ENCODE assay signal across 34 cellular contexts in genomic region chr11:38246451-38246850, GRCh38.
DNase-seq lines count a peak whose midpoint lies in the region; ATAC-seq, FAIRE-seq and TF ChIP-seq lines count a peak whose summit lies in the region.
"Had no signal": no experiment of that assay in that cellular context is flagged by ENCODE, and none has a peak within 500 bp of the region (broad histone marks: within the 10 kb centered on the region; RNA-seq: fewer than 3 reads in every experiment).

No MANE protein-coding gene starts in this region.

- intact Hi-C loops in HepG2 (cut with micrococcal nuclease; ENCODE audit: unreplicated experiment): no loop called here
- intact Hi-C loops in right lobe of liver (cut with DNase I): no loop called here
- intact Hi-C loops in IMR-90 (cut with micrococcal nuclease): no loop called here
- intact Hi-C loops in K562 (cut with micrococcal nuclease): no loop called here

- no peak overlapping the region for H3K18ac ChIP-seq in IMR-90 (ENCODE audit: low read depth, low read length)

- no peak overlapping the region for H4K5ac ChIP-seq in IMR-90 (ENCODE audit: low read depth, low read length)

- no peak overlapping the region for H3K14ac ChIP-seq in IMR-90 (replicated peaks; ENCODE audit: low read depth, low read length)

- TF ChIP-seq CTCF in HepG2 (CRISPR knock-in tag; IDR thresholded peaks at IDR 0.05) (no peak), right lobe of liver (IDR thresholded peaks at IDR 0.05) (no peak), A549 (IDR thresholded peaks at IDR 0.05) (no peak), IMR-90 (conservative IDR thresholded peaks at IDR 0.05; ENCODE audit: low read depth, low read length) (no peak), K562 (IDR thresholded peaks at IDR 0.05 in 2 of 3, conservative IDR thresholded peaks at IDR 0.05 in 1 of 3; ENCODE audit: insufficient read depth in 2 of 3, low read depth in 1 of 3, low read length in 3 of 3) (no peak)

- TF ChIP-seq RAD21 in HepG2 (CRISPR knock-in tag; IDR thresholded peaks at IDR 0.05) (no peak), A549 (conservative IDR thresholded peaks at IDR 0.05 in 1 of 2, IDR thresholded peaks at IDR 0.05 in 1 of 2) (no peak), IMR-90 (IDR thresholded peaks at IDR 0.05; ENCODE audit: low read length) (no peak), K562 (CRISPR knock-in tag; conservative IDR thresholded peaks at IDR 0.05 in 1 of 2, IDR thresholded peaks at IDR 0.05 in 1 of 2) (no peak)

- H3K79me2 ChIP-seq in HepG2 (ENCODE audit: insufficient read depth, low read length) (no peaks in the 10 kb centered on the region), K562 (ENCODE audit: control insufficient read depth, insufficient read depth, low read length) (no peaks in the 10 kb centered on the region)

- H3K9ac ChIP-seq in HepG2 (ENCODE audit: insufficient read depth, low read depth, low read length): no peak overlapping the region
- no peak overlapping the region for H3K9ac ChIP-seq in IMR-90 (ENCODE audit: low read depth, low read length)
- H3K9ac ChIP-seq in K562 (ENCODE audit: insufficient read depth in 1 of 2, low read depth in 2 of 2, low read length in 2 of 2): no peak overlapping the region
- H3K9ac ChIP-seq: BLaER1; BLaER1 treated with 17β-estradiol and CSF1 and Interleukin-3, amounts not matched to agents 10 nM and 100 nM had no signal

- H3K36me3 ChIP-seq in HepG2 (replicated peaks in 1 of 2; ENCODE audit: control insufficient read depth in 1 of 2, insufficient read depth in 2 of 2, low read length in 2 of 2): no peaks in the 10 kb centered on the region
- H3K36me3 ChIP-seq in right lobe of liver: no peaks in the 10 kb centered on the region
- H3K36me3 ChIP-seq in IMR-90 (ENCODE audit: control insufficient read depth, insufficient read depth, low read length): no peaks in the 10 kb centered on the region
- no peaks in the 10 kb centered on the region for H3K36me3 ChIP-seq in K562 (ENCODE audit: control insufficient read depth, insufficient read depth, low read length)
- H3K36me3 ChIP-seq: BE2C; BLaER1; BLaER1 treated with 17β-estradiol and CSF1 and Interleukin-3, amounts not matched to agents 10 nM and 100 nM had no signal

- H2AFZ ChIP-seq in HepG2 (ENCODE audit: low read length) (no peak overlapping the region), IMR-90 (replicated peaks; ENCODE audit: low read length, poor library complexity) (no peak overlapping the region), K562 (ENCODE audit: low read depth, low read length) (no peak overlapping the region)

- CTCF ChIA-PET in HepG2 (lab: Yijun Ruan, JAX; ENCODE audit: low intra/inter-chr PET ratio, low total read pairs) (no interaction called here), A549 (lab: Yijun Ruan, JAX) (no interaction called here), IMR-90 (lab: Yijun Ruan, JAX) (no interaction called here), K562 (lab: Yijun Ruan, JAX; ENCODE audit: low intra/inter-chr PET ratio) (no interaction called here)

- no peak overlapping the region for H4K91ac ChIP-seq in IMR-90 (ENCODE audit: insufficient read depth, low read depth, low read length)

- DNase-seq in HepG2 (ENCODE audit: low spot score) (no peak), right lobe of liver (no peak), A549 (ENCODE audit: low read depth in 1 of 2, low spot score in 1 of 2) (no peak), IMR-90 (no peak), K562 (ENCODE audit: extremely low read depth in 1 of 4, low spot score in 3 of 4) (no peak), NCI-H2171 (lab: John Stamatoyannopoulos, UW) (no peak), anterior cingulate cortex (lab: John Stamatoyannopoulos, UW) (no peak)
- DNase-seq: 8988T; ACHN; AML-193; BE2C; C1 segment of cervical spinal cord; Caco-2; Calu3; CD4-positive, alpha-beta memory T cell; CD4-positive, alpha-beta T cell; CD4-positive, CD25-positive, alpha-beta regulatory T cell; CD8-positive, alpha-beta memory T cell; CD8-positive, alpha-beta T cell; COR-L47; DMS 273 treated with DMSO at 0.1 percent for 48 hours; DMS153; DMS53; DMS79; DMS79 treated with DMSO at 0.1 percent for 48 hours; DND-41; EL had no signal

- no peak overlapping the region for H2BK5ac ChIP-seq in IMR-90 (ENCODE audit: low read depth, low read length, poor library complexity, severe bottlenecking)

- ATAC-seq in HepG2: no peak
- no peak for ATAC-seq in right lobe of liver
- ATAC-seq in A549: no peak
- no peak for ATAC-seq in IMR-90 (ENCODE audit: low read depth)
- no peak for ATAC-seq in K562
- ATAC-seq in HG03460 (IDR thresholded peaks at IDR 0.05; ENCODE audit: unreplicated experiment): no peak
- ATAC-seq: CD8-positive, alpha-beta T cell had no signal

- H3K79me1 ChIP-seq in IMR-90 (ENCODE audit: low read depth in 1 of 2, low read length in 2 of 2): no peaks in the 10 kb centered on the region

- no peak overlapping the region for H2BK120ac ChIP-seq in IMR-90 (ENCODE audit: low read depth, low read length)

- no peak overlapping the region for H3K56ac ChIP-seq in IMR-90 (ENCODE audit: extremely low read depth, insufficient read depth, low read length)

- dilution Hi-C loops in IMR-90 (cut with HindIII; ENCODE audit: low sequenced_read_pairs, unreplicated experiment): no loop called here

- H2BK15ac ChIP-seq in IMR-90 (ENCODE audit: low read depth, low read length): no peak overlapping the region

- no peak overlapping the region for H3K27ac ChIP-seq in HepG2 (ENCODE audit: extremely low read length, insufficient read depth, low read length)
- no peak overlapping the region for H3K27ac ChIP-seq in right lobe of liver
- no peak overlapping the region for H3K27ac ChIP-seq in A549
- H3K27ac ChIP-seq in IMR-90 (ENCODE audit: insufficient read depth, low read length): no peak overlapping the region
- H3K27ac ChIP-seq in K562 (ENCODE audit: extremely low read depth, low read depth, low read length): no peak overlapping the region
- H3K27ac ChIP-seq: 22Rv1; BLaER1; BLaER1 treated with 17β-estradiol and CSF1 and Interleukin-3, amounts not matched to agents 10 nM and 100 nM; C4-2B had no signal

- no peak overlapping the region for H4K8ac ChIP-seq in IMR-90 (ENCODE audit: low read depth in 2 of 2, low read length in 2 of 2)

- TF ChIP-seq POLR2A in HepG2 (IDR thresholded peaks at IDR 0.05; ENCODE audit: insufficient read depth in 1 of 2, low read depth in 2 of 2, low read length in 2 of 2) (no peak), right lobe of liver (IDR thresholded peaks at IDR 0.05) (no peak), A549 (IDR thresholded peaks at IDR 0.05; ENCODE audit: low read length) (no peak), IMR-90 (IDR thresholded peaks at IDR 0.05; ENCODE audit: low read depth, low read length) (no peak), K562 (conservative IDR thresholded peaks at IDR 0.05) (no peak)

- POLR2A ChIA-PET in HepG2 (lab: Yijun Ruan, JAX): no interaction called here
- POLR2A ChIA-PET in A549 (lab: Yijun Ruan, JAX): no interaction called here
- POLR2A ChIA-PET in IMR-90 (lab: Charles Lee; ENCODE audit: unreplicated experiment): no interaction called here
- POLR2A ChIA-PET in K562 (lab: Yijun Ruan, JAX): no interaction called here

- H4K20me1 ChIP-seq in HepG2 (ENCODE audit: insufficient read depth, low read length) (no peaks in the 10 kb centered on the region), IMR-90 (ENCODE audit: insufficient read depth, low read length) (no peaks in the 10 kb centered on the region), K562 (replicated peaks; ENCODE audit: control insufficient read depth, insufficient read depth, low read length) (no peaks in the 10 kb centered on the region)
- H4K20me1 ChIP-seq: BLaER1; BLaER1 treated with 17β-estradiol and CSF1 and Interleukin-3, amounts not matched to agents 10 nM and 100 nM had no signal

- no peak for FAIRE-seq in HepG2 (lab: Jason Lieb, UNC)
- FAIRE-seq in A549 (lab: Jason Lieb, UNC): no peak
- FAIRE-seq in K562 (lab: Jason Lieb, UNC): no peak
- FAIRE-seq: A204.1, D721Med had no signal

- TF ChIP-seq EP300 in HepG2 (IDR thresholded peaks at IDR 0.05; ENCODE audit: low read depth in 2 of 2, low read length in 2 of 2) (no peak), HepG2 (CRISPR knock-in tag; IDR thresholded peaks at IDR 0.05; ENCODE audit: borderline replicate concordance) (no peak), A549 (IDR thresholded peaks at IDR 0.05) (no peak), K562 (IDR thresholded peaks at IDR 0.05; ENCODE audit: low read length) (no peak)

- BruUV-seq in HepG2 (replicated peaks; lab: Mats Ljungman, UMichigan) (no TSS peak), IMR-90 (replicated peaks; lab: Mats Ljungman, UMichigan) (no TSS peak), K562 (replicated peaks; lab: Mats Ljungman, UMichigan) (no TSS peak)

- H3K4me3 ChIP-seq in HepG2 (replicated peaks in 1 of 3; ENCODE audit: insufficient read depth in 1 of 3, low read depth in 2 of 3, low read length in 3 of 3) (no peak overlapping the region), right lobe of liver (no peak overlapping the region), A549 (no peak overlapping the region), IMR-90 (ENCODE audit: insufficient read depth, low read depth, low read length) (no peak overlapping the region), K562 (no peak overlapping the region)
- H3K4me3 ChIP-seq: BLaER1; BLaER1 treated with 17β-estradiol and CSF1 and Interleukin-3, amounts not matched to agents 10 nM and 100 nM had no signal

- WGBS in HepG2 (ENCODE audit: low lambda C conversion rate): 0% methylated on average over 1 of the region's 1 CpG
- 9% methylated on average over 1 of the region's 1 CpG for WGBS in right lobe of liver (ENCODE audit: insufficient coverage, low coverage, low lambda C conversion rate, missing lambda C conversion rate)
- 0% methylated on average over 1 of the region's 1 CpG for WGBS in A549 (ENCODE audit: missing lambda C conversion rate)
- WGBS in IMR-90 (ENCODE audit: extremely low coverage in 2 of 2, insufficient read length in 1 of 2), 2 experiments: no CpG with 5 or more reads among the region's 1 CpG
- WGBS in K562 (ENCODE audit: insufficient coverage, low coverage, missing lambda C conversion rate): 10% methylated on average over 1 of the region's 1 CpG

- H3K9me1 ChIP-seq in IMR-90 (ENCODE audit: insufficient read depth, low read length): no peaks in the 10 kb centered on the region
- no peaks in the 10 kb centered on the region for H3K9me1 ChIP-seq in K562 (ENCODE audit: control insufficient read depth, insufficient read depth, low read length)

- no peak overlapping the region for H2BK20ac ChIP-seq in IMR-90 (ENCODE audit: low read depth, low read length)

- H3K4me2 ChIP-seq in HepG2 (ENCODE audit: low read depth, low read length) (no peak overlapping the region), A549 (no peak overlapping the region), IMR-90 (ENCODE audit: low read depth, low read length) (no peak overlapping the region), K562 (ENCODE audit: insufficient read depth, low read length) (no peak overlapping the region)
- H3K4me2 ChIP-seq: BLaER1; BLaER1 treated with 17β-estradiol and CSF1 and Interleukin-3, amounts not matched to agents 10 nM and 100 nM had no signal

- H3K9me3 ChIP-seq in HepG2 (ENCODE audit: low read length) (peaks cover 57% of the 10 kb centered on the region), right lobe of liver (no peaks in the 10 kb centered on the region), A549 (0 out of 3 replicates have a peak, but pooled peaks cover 5% of the 10 kb centered on the region), IMR-90 (ENCODE audit: control insufficient read depth, insufficient read depth, low read length) (peaks cover 6% of the 10 kb centered on the region), K562 (replicated peaks; ENCODE audit: control insufficient read depth, insufficient read depth, low read depth, low read length) (no peaks in the 10 kb centered on the region)
- H3K9me3 ChIP-seq: BE2C, Caco-2 had no signal

- H3K23ac ChIP-seq in IMR-90 (ENCODE audit: low read depth, low read length): no peak overlapping the region

- H3K27me3 ChIP-seq in HepG2 (ENCODE audit: control insufficient read depth in 1 of 2, insufficient read depth in 2 of 2, low read length in 2 of 2) (no peaks in the 10 kb centered on the region), right lobe of liver (no peaks in the 10 kb centered on the region), IMR-90 (ENCODE audit: control insufficient read depth, insufficient read depth, low read length) (no peaks in the 10 kb centered on the region), K562 (ENCODE audit: control insufficient read depth in 2 of 2, insufficient read depth in 2 of 2, low read length in 2 of 2) (no peaks in the 10 kb centered on the region)
- H3K27me3 ChIP-seq: BE2C; BLaER1; BLaER1 treated with 17β-estradiol and CSF1 and Interleukin-3, amounts not matched to agents 10 nM and 100 nM had no signal

- H2AK9ac ChIP-seq in IMR-90 (replicated peaks; ENCODE audit: low read depth, low read length, poor library complexity): no peak overlapping the region

- H3K4me1 ChIP-seq in HepG2 (ENCODE audit: insufficient read depth, low read length) (no peaks in the 10 kb centered on the region), right lobe of liver (no peaks in the 10 kb centered on the region), A549 (no peaks in the 10 kb centered on the region), IMR-90 (ENCODE audit: control insufficient read depth, insufficient read depth, low read length) (no peaks in the 10 kb centered on the region), K562 (replicated peaks in 1 of 2; ENCODE audit: control insufficient read depth in 2 of 2, insufficient read depth in 2 of 2, low read length in 2 of 2) (no peaks in the 10 kb centered on the region)
- H3K4me1 ChIP-seq: BE2C, Caco-2 had no signal

- H3K4ac ChIP-seq in IMR-90 (ENCODE audit: low read depth, low read length): no peak overlapping the region

- in situ Hi-C loops in HepG2 (cut with HindIII; ENCODE audit: extremely low pct_ligation_motif_present, low pct_unique_long_range_greater_than_20kb): no loop called here
- in situ Hi-C loops in IMR-90 (cut with MboI; ENCODE audit: low sequenced_read_pairs): no loop called here
- in situ Hi-C loops in K562 (cut with MboI): no loop called here

- no peak overlapping the region for H2AK5ac ChIP-seq in IMR-90 (ENCODE audit: low read depth, low read length)

Comparison
In these comparisons a context has a peak if more than half of its experiments do, and no peak if none do; other contexts are left out.
1. Of the 241 proteins assayed by ChIP-seq in both HepG2 and K562: peak only in HepG2: none; only in K562: MAFG; in both: MAFF and MAFK; in neither: 238.